Comparison of ENCODE assay signal across 8 cellular contexts in genomic region chr19:49441210-49441959, GRCh38. TPM values are rescaled to one million over a fixed set of nuclear protein-coding genes. Genes with fewer than 3 reads are reported as not detected.
A peak's percentile ranks its signal among the peaks of the same experiment; 100 is the strongest.
DNase-seq lines count a peak whose midpoint lies in the region; ATAC-seq lines count a peak whose summit lies in the region.

TSS of gene SLC17A7 (minus strand) at chr19:49441527. CDS start at chr19:49441379, 148 bp downstream.

- H3K36me3 ChIP-seq in skeletal muscle satellite cell (ENCODE audit: insufficient read depth, low read length) = no peaks in the 10 kb centered on the region

- H3K4me1 ChIP-seq in skeletal muscle satellite cell (ENCODE audit: control insufficient read depth, insufficient read depth, low read length) = no peaks in the 10 kb centered on the region

- ATAC-seq in HG03342 (IDR thresholded peaks at IDR 0.05; ENCODE audit: unreplicated experiment) = no peak

- H3K9ac ChIP-seq in skeletal muscle satellite cell (ENCODE audit: low read depth, low read length) = no peak within 1 kb of the TSS

- DNase-seq in COLO668 (lab: John Stamatoyannopoulos, UW; ENCODE audit: unreplicated experiment) = peak; percentile 18
- peak; percentile 56 for DNase-seq in LoVo (ENCODE audit: low spot score)
- DNase-seq in activated CD4-positive, alpha-beta memory T cell treated with anti-CD3 and anti-CD28 coated beads for 36 hours = peak; percentile 67
- peak; percentile 12 for DNase-seq in glomerular visceral epithelial cell (ENCODE audit: extremely low spot score)
- no peak for DNase-seq in dermis blood vessel endothelial cell
- no peak for DNase-seq in MV-4-11 (lab: John Stamatoyannopoulos, UW)

- H3K4me3 Mint-ChIP-seq in activated CD4-positive, alpha-beta memory T cell treated with anti-CD3 and anti-CD28 coated beads for 36 hours = peak within 1 kb of the TSS; percentile 74

- no peaks in the 10 kb centered on the region for H3K9me3 ChIP-seq in skeletal muscle satellite cell (replicated peaks; ENCODE audit: low read length)

- peak within 1 kb of the TSS; percentile 97 for H3K4me2 ChIP-seq in skeletal muscle satellite cell (ENCODE audit: low read length)

- intact Hi-C loops in activated CD4-positive, alpha-beta memory T cell treated with anti-CD3 and anti-CD28 coated beads for 36 hours (cut with micrococcal nuclease) = no loop called here

- peaks cover 57% of the 10 kb centered on the region for H3K27me3 ChIP-seq in skeletal muscle satellite cell (ENCODE audit: control insufficient read depth, insufficient read depth, low read length)

- no peaks in the 10 kb centered on the region for H3K9me3 Mint-ChIP-seq in activated CD4-positive, alpha-beta memory T cell treated with anti-CD3 and anti-CD28 coated beads for 36 hours

- peak within 1 kb of the TSS; percentile 21 for H3K27ac Mint-ChIP-seq in activated CD4-positive, alpha-beta memory T cell treated with anti-CD3 and anti-CD28 coated beads for 36 hours

- peaks cover 29% of the 10 kb centered on the region for H3K4me1 Mint-ChIP-seq in activated CD4-positive, alpha-beta memory T cell treated with anti-CD3 and anti-CD28 coated beads for 36 hours (ENCODE audit: low read depth)

- peaks cover 56% of the 10 kb centered on the region for H3K27me3 Mint-ChIP-seq in activated CD4-positive, alpha-beta memory T cell treated with anti-CD3 and anti-CD28 coated beads for 36 hours

- CTCF ChIA-PET in activated CD4-positive, alpha-beta memory T cell treated with anti-CD3 and anti-CD28 coated beads for 36 hours (lab: Charles Lee) = interaction anchor here (0.8 to 4.0 kb wide), 4 partner anchors 11 to 174 kb away, joined by 3 to 48 read pairs (median 4); no protein-coding TSS in a partner anchor

- POLR2A ChIA-PET in activated CD4-positive, alpha-beta memory T cell treated with anti-CD3 and anti-CD28 coated beads for 36 hours (lab: Charles Lee) = no interaction called here

- no peak within 1 kb of the TSS for H3K4me3 ChIP-seq in skeletal muscle satellite cell (ENCODE audit: low read length)

- peaks cover 3% of the 10 kb centered on the region for H3K36me3 Mint-ChIP-seq in activated CD4-positive, alpha-beta memory T cell treated with anti-CD3 and anti-CD28 coated beads for 36 hours

RNA-seq across cellular contexts. Expression of gene SLC17A7, which starts in this region (rescaled TPM):
- under 1 TPM in 1 of 2 experiments, not detected in 1; 0.17 TPM for total RNA-seq in activated CD4-positive, alpha-beta memory T cell treated with anti-CD3 and anti-CD28 coated beads for 36 hours
- 0.25 and 0.44 TPM in 2 replicates for total RNA-seq in skeletal muscle satellite cell (2012; rRNA removed)
- 0.17 and 0.42 TPM in 2 replicates for total RNA-seq in dermis blood vessel endothelial cell

Comparison
In these comparisons a context has a peak if more than half of its experiments do, and no peak if none do; other contexts are left out.
1. Peak in DNase-seq in activated CD4-positive, alpha-beta memory T cell treated with anti-CD3 and anti-CD28 coated beads for 36 hours; RNA of the gene not detected or under 1 TPM.
2. DNase-seq: peak in COLO668 (single experiment), LoVo (single experiment) and glomerular visceral epithelial cell (single experiment); none in dermis blood vessel endothelial cell (single experiment) and MV-4-11 (single experiment).